1 cellular context compared by ENCODE assay signal in the genomic region with DNA sequence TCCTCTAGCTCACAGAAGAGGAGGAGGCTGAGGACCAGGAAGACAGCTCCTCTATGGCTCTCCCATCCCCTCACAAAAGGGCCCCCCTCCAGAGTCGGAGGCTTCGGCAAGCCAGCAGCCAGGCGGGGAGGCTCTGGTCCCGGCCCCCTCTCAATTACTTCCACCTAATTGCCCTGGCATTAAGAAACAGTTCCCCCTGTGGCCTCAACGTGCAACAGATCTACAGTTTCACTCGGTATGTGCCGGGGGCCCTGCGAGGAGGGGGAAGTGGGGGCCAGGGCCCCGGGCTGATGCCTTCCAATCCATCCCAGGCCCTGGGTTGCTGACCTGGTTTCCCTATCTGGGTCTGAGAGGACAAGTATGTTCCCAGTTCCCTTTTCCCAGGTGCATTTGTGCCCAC.
TF ChIP-seq lines count a peak whose summit lies in the region.

No MANE protein-coding gene starts in this region.

TF ChIP-seq in K562, 482 proteins besides CTCF, POLR2A, EP300 and RAD21:
- TF ChIP-seq SMARCA4 (IDR thresholded peaks at IDR 0.05) = 0 out of 2 replicates have a peak, but pooled peaks have one; percentile 34
- TF ChIP-seq L3MBTL2 (IDR thresholded peaks at IDR 0.05) = no peak
- no peak for TF ChIP-seq POLR3G (IDR thresholded peaks at IDR 0.05; ENCODE audit: extremely low read depth, insufficient read length, insufficient replicate concordance)
- no peak for TF ChIP-seq MED1 (CRISPR knock-in tag; IDR thresholded peaks at IDR 0.05; ENCODE audit: borderline replicate concordance)
- TF ChIP-seq KAT7 (CRISPR knock-in tag; IDR thresholded peaks at IDR 0.05; ENCODE audit: borderline replicate concordance) = 0 out of 2 replicates have a peak, but pooled peaks have one; percentile 5
- 0 out of 2 replicates have a peak, but pooled peaks have one; percentile 16 for TF ChIP-seq SMARCE1 (IDR thresholded peaks at IDR 0.05)
- TF ChIP-seq, protein P1, sequence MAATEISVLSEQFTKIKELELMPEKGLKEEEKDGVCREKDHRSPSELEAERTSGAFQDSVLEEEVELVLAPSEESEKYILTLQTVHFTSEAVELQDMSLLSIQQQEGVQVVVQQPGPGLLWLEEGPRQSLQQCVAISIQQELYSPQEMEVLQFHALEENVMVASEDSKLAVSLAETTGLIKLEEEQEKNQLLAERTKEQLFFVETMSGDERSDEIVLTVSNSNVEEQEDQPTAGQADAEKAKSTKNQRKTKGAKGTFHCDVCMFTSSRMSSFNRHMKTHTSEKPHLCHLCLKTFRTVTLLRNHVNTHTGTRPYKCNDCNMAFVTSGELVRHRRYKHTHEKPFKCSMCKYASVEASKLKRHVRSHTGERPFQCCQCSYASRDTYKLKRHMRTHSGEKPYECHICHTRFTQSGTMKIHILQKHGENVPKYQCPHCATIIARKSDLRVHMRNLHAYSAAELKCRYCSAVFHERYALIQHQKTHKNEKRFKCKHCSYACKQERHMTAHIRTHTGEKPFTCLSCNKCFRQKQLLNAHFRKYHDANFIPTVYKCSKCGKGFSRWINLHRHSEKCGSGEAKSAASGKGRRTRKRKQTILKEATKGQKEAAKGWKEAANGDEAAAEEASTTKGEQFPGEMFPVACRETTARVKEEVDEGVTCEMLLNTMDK (IDR thresholded peaks at IDR 0.05; ENCODE audit: borderline replicate concordance, insufficient read depth, low read depth, low read length, poor library complexity, severe bottlenecking) = peak; percentile 54
- TF ChIP-seq, protein P2, sequence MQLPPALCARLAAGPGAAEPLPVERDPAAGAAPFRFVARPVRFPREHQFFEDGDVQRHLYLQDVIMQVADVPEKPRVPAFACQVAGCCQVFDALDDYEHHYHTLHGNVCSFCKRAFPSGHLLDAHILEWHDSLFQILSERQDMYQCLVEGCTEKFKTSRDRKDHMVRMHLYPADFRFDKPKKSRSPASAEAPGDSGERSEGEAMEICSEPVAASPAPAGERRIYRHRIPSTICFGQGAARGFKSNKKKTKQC (CRISPR knock-in tag; IDR thresholded peaks at IDR 0.05) = 0 out of 2 replicates have a peak, but pooled peaks have one; percentile 8
- no peak for TF ChIP-seq DACH1 (IDR thresholded peaks at IDR 0.05; ENCODE audit: partially characterized antibody)
- 0 out of 2 replicates have a peak, but pooled peaks have one; percentile 3 for TF ChIP-seq SPI1 (IDR thresholded peaks at IDR 0.05; ENCODE audit: borderline replicate concordance, low read depth, low read length)
- no peak for TF ChIP-seq ZNF785 (CRISPR knock-in tag; IDR thresholded peaks at IDR 0.05)
- 0 out of 2 replicates have a peak, but pooled peaks have one; percentile 30 for TF ChIP-seq SMARCC2 (IDR thresholded peaks at IDR 0.05; ENCODE audit: low read depth)
- no peak for TF ChIP-seq ZNF431 (CRISPR knock-in tag; IDR thresholded peaks at IDR 0.05)
- TF ChIP-seq, protein P3, sequence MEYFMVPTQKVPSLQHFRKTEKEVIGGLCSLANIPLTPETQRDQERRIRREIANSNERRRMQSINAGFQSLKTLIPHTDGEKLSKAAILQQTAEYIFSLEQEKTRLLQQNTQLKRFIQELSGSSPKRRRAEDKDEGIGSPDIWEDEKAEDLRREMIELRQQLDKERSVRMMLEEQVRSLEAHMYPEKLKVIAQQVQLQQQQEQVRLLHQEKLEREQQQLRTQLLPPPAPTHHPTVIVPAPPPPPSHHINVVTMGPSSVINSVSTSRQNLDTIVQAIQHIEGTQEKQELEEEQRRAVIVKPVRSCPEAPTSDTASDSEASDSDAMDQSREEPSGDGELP (CRISPR knock-in tag; IDR thresholded peaks at IDR 0.05; ENCODE audit: borderline replicate concordance) = no peak
- TF ChIP-seq ZNF79 (CRISPR knock-in tag; IDR thresholded peaks at IDR 0.05; ENCODE audit: low read depth) = no peak
- 0 out of 2 replicates have a peak, but pooled peaks have one; percentile 15 for TF ChIP-seq POLR2G (IDR thresholded peaks at IDR 0.05; ENCODE audit: low read depth, low read length)
